23 cellular contexts compared by ENCODE assay signal in genomic region chr3:78519281-78519680, GRCh38.
DNase-seq lines count a peak whose midpoint lies in the region; ATAC-seq and TF ChIP-seq lines count a peak whose summit lies in the region.
"Had no signal": no experiment of that assay in that cellular context is flagged by ENCODE, and none has a peak within 500 bp of the region (broad histone marks: within the 10 kb centered on the region; RNA-seq: fewer than 3 reads in every experiment).

No MANE protein-coding gene starts in this region.

- H3K27me3 ChIP-seq in fibroblast of lung (ENCODE audit: control insufficient read depth, insufficient read depth, low read length), result no peaks in the 10 kb centered on the region
- H3K27me3 ChIP-seq: SJSA1 had no signal

- ATAC-seq in HG02678 (IDR thresholded peaks at IDR 0.05; ENCODE audit: unreplicated experiment), result no peak
- ATAC-seq: Right ventricle myocardium inferior had no signal

- H3K27ac ChIP-seq in fibroblast of lung (ENCODE audit: insufficient read depth, low read length), result no peak overlapping the region
- no peak overlapping the region for H3K27ac ChIP-seq in coronary artery
- H3K27ac ChIP-seq: C4-2B, SJSA1 had no signal

- no peaks in the 10 kb centered on the region for H3K9me3 ChIP-seq in fibroblast of lung (ENCODE audit: control insufficient read depth, insufficient read depth, low read depth, low read length)
- H3K9me3 ChIP-seq: SJSA1 had no signal

- in situ Hi-C loops in astrocyte of the cerebellum (cut with HindIII; ENCODE audit: low sequenced_read_pairs), result loop anchor here (5.0 kb wide), 1 partner anchor 83 kb away; no protein-coding TSS in a partner anchor

- no peak overlapping the region for H3K9ac ChIP-seq in fibroblast of lung (ENCODE audit: insufficient read depth, low read length)

- H3K36me3 ChIP-seq in fibroblast of lung (ENCODE audit: control insufficient read depth, insufficient read depth, low read length), result no peaks in the 10 kb centered on the region
- H3K36me3 ChIP-seq: SJSA1 had no signal

- DNase-seq in EH (ENCODE audit: low read depth) (peak; percentile 21), astrocyte of the cerebellum (ENCODE audit: low read depth) (peak; percentile 54), fibroblast of lung (ENCODE audit: low read depth in 2 of 2) (peak; percentile 31 to 50), medulla oblongata (ENCODE audit: extremely low spot score) (peak; percentile 11), glomerular visceral epithelial cell (ENCODE audit: extremely low spot score) (no peak), amniotic stem cell (lab: John Stamatoyannopoulos, UW) (no peak), coronary artery (ENCODE audit: low spot score) (no peak)
- DNase-seq: 8988T; CD8-positive, alpha-beta memory T cell; GDM1; H7; HFFc6; KG1; NCI-H1105; NCI-H146; NCI-H2029; NCI-H2227 treated with DMSO at 0.1 percent for 48 hours; NCI-H524 treated with DMSO at 0.1 percent for 48 hours; OCI-M1 had no signal

- no peak overlapping the region for H3K4me2 ChIP-seq in fibroblast of lung (ENCODE audit: extremely low read depth, insufficient read depth, low read length)

- H3K79me2 ChIP-seq in fibroblast of lung (ENCODE audit: control insufficient read depth, insufficient read depth, low read length), result no peaks in the 10 kb centered on the region

- no peak overlapping the region for H2AFZ ChIP-seq in fibroblast of lung (ENCODE audit: low read length)

- H4K20me1 ChIP-seq in fibroblast of lung (ENCODE audit: control insufficient read depth, extremely low read depth, insufficient read depth, low read length), result no peaks in the 10 kb centered on the region

- no peaks in the 10 kb centered on the region for H3K4me1 ChIP-seq in fibroblast of lung (ENCODE audit: control insufficient read depth, extremely low read depth, insufficient read depth, low read length)
- H3K4me1 ChIP-seq: SJSA1 had no signal

- H3K4me3 ChIP-seq in astrocyte of the cerebellum (ENCODE audit: low read depth, low read length) (no peak overlapping the region), fibroblast of lung (replicated peaks in 1 of 4; ENCODE audit: control extremely low read depth in 1 of 4, insufficient read depth in 1 of 4, low read depth in 3 of 4, low read length in 4 of 4) (no peak overlapping the region), coronary artery (no peak overlapping the region)
- H3K4me3 ChIP-seq: SJSA1 had no signal

- TF ChIP-seq CTCF in astrocyte of the cerebellum (IDR thresholded peaks at IDR 0.05; ENCODE audit: low read depth, low read length, missing control alignments), result no peak
- no peak for TF ChIP-seq CTCF in fibroblast of lung (conservative IDR thresholded peaks at IDR 0.05 in 1 of 2, IDR thresholded peaks at IDR 0.05 in 1 of 2; ENCODE audit: low read depth in 1 of 2, low read length in 2 of 2)
- TF ChIP-seq CTCF in coronary artery (IDR thresholded peaks at IDR 0.05), result no peak

Comparison
In these comparisons a context has a peak if more than half of its experiments do, and no peak if none do; other contexts are left out.
1. DNase-seq: peak in EH (single experiment), astrocyte of the cerebellum (single experiment), fibroblast of lung (2 of 2) and medulla oblongata (single experiment); none in glomerular visceral epithelial cell (single experiment), amniotic stem cell (single experiment) and coronary artery (single experiment).